Comparison of ENCODE assay signal across 2 cellular contexts in the genomic region with DNA sequence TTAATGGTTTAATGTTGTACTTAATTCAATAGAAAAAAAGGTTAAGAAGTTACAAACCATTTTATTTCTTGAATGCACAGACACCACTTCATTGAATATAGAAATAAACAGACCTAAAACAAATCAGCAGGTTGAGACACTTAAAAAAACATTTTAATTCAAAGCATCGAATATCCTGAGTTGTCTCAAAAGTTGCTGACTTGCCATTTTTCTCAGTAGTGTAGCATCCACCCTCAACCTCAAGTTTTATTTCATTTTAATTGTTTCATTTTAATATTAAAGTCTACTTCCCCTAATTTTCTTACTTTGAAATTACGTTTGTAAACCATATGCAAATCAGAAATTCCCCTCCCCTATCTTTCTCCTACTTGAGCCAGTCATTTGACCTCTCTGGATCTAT.
TF ChIP-seq lines count a peak whose summit lies in the region.

No MANE protein-coding gene starts in this region.

TF ChIP-seq in GM23338, 12 proteins besides CTCF, POLR2A, EP300 and RAD21 (continues in another document):
- no peak for TF ChIP-seq ZNF114 (CRISPR knock-in tag; IDR thresholded peaks at IDR 0.05)
- TF ChIP-seq, protein P1, sequence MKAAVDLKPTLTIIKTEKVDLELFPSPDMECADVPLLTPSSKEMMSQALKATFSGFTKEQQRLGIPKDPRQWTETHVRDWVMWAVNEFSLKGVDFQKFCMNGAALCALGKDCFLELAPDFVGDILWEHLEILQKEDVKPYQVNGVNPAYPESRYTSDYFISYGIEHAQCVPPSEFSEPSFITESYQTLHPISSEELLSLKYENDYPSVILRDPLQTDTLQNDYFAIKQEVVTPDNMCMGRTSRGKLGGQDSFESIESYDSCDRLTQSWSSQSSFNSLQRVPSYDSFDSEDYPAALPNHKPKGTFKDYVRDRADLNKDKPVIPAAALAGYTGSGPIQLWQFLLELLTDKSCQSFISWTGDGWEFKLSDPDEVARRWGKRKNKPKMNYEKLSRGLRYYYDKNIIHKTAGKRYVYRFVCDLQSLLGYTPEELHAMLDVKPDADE (IDR thresholded peaks at IDR 0.05), result no peak
- no peak for TF ChIP-seq POLR2AphosphoS5 (IDR thresholded peaks at IDR 0.05; ENCODE audit: low read depth)
- TF ChIP-seq EZH2 (IDR thresholded peaks at IDR 0.05; ENCODE audit: low read depth, unreplicated experiment), result no peak
- TF ChIP-seq STAT1 (IDR thresholded peaks at IDR 0.05; ENCODE audit: unreplicated experiment), result no peak
- TF ChIP-seq NANOG (IDR thresholded peaks at IDR 0.05; ENCODE audit: borderline replicate concordance), result no peak
- TF ChIP-seq, protein P2, sequence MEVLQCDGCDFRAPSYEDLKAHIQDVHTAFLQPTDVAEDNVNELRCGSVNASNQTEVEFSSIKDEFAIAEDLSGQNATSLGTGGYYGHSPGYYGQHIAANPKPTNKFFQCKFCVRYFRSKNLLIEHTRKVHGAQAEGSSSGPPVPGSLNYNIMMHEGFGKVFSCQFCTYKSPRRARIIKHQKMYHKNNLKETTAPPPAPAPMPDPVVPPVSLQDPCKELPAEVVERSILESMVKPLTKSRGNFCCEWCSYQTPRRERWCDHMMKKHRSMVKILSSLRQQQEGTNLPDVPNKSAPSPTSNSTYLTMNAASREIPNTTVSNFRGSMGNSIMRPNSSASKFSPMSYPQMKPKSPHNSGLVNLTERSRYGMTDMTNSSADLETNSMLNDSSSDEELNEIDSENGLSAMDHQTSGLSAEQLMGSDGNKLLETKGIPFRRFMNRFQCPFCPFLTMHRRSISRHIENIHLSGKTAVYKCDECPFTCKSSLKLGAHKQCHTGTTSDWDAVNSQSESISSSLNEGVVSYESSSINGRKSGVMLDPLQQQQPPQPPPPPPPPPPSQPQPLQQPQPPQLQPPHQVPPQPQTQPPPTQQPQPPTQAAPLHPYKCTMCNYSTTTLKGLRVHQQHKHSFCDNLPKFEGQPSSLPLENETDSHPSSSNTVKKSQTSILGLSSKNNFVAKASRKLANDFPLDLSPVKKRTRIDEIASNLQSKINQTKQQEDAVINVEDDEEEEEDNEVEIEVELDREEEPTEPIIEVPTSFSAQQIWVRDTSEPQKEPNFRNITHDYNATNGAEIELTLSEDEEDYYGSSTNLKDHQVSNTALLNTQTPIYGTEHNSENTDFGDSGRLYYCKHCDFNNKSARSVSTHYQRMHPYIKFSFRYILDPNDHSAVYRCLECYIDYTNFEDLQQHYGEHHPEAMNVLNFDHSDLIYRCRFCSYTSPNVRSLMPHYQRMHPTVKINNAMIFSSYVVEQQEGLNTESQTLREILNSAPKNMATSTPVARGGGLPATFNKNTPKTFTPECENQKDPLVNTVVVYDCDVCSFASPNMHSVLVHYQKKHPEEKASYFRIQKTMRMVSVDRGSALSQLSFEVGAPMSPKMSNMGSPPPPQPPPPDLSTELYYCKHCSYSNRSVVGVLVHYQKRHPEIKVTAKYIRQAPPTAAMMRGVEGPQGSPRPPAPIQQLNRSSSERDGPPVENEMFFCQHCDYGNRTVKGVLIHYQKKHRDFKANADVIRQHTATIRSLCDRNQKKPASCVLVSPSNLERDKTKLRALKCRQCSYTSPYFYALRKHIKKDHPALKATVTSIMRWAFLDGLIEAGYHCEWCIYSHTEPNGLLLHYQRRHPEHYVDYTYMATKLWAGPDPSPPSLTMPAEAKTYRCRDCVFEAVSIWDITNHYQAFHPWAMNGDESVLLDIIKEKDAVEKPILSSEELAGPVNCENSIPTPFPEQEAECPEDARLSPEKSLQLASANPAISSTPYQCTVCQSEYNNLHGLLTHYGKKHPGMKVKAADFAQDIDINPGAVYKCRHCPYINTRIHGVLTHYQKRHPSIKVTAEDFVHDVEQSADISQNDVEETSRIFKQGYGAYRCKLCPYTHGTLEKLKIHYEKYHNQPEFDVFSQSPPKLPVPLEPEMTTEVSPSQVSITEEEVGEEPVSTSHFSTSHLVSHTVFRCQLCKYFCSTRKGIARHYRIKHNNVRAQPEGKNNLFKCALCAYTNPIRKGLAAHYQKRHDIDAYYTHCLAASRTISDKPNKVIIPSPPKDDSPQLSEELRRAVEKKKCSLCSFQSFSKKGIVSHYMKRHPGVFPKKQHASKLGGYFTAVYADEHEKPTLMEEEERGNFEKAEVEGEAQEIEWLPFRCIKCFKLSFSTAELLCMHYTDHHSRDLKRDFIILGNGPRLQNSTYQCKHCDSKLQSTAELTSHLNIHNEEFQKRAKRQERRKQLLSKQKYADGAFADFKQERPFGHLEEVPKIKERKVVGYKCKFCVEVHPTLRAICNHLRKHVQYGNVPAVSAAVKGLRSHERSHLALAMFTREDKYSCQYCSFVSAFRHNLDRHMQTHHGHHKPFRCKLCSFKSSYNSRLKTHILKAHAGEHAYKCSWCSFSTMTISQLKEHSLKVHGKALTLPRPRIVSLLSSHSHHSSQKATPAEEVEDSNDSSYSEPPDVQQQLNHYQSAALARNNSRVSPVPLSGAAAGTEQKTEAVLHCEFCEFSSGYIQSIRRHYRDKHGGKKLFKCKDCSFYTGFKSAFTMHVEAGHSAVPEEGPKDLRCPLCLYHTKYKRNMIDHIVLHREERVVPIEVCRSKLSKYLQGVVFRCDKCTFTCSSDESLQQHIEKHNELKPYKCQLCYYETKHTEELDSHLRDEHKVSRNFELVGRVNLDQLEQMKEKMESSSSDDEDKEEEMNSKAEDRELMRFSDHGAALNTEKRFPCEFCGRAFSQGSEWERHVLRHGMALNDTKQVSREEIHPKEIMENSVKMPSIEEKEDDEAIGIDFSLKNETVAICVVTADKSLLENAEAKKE (CRISPR knock-in tag; IDR thresholded peaks at IDR 0.05), result no peak
- no peak for TF ChIP-seq EZH2phosphoT487 (IDR thresholded peaks at IDR 0.05; ENCODE audit: unreplicated experiment)
- TF ChIP-seq ZNF331 (CRISPR knock-in tag; IDR thresholded peaks at IDR 0.05; ENCODE audit: low read depth), result no peak
- TF ChIP-seq, protein P3, sequence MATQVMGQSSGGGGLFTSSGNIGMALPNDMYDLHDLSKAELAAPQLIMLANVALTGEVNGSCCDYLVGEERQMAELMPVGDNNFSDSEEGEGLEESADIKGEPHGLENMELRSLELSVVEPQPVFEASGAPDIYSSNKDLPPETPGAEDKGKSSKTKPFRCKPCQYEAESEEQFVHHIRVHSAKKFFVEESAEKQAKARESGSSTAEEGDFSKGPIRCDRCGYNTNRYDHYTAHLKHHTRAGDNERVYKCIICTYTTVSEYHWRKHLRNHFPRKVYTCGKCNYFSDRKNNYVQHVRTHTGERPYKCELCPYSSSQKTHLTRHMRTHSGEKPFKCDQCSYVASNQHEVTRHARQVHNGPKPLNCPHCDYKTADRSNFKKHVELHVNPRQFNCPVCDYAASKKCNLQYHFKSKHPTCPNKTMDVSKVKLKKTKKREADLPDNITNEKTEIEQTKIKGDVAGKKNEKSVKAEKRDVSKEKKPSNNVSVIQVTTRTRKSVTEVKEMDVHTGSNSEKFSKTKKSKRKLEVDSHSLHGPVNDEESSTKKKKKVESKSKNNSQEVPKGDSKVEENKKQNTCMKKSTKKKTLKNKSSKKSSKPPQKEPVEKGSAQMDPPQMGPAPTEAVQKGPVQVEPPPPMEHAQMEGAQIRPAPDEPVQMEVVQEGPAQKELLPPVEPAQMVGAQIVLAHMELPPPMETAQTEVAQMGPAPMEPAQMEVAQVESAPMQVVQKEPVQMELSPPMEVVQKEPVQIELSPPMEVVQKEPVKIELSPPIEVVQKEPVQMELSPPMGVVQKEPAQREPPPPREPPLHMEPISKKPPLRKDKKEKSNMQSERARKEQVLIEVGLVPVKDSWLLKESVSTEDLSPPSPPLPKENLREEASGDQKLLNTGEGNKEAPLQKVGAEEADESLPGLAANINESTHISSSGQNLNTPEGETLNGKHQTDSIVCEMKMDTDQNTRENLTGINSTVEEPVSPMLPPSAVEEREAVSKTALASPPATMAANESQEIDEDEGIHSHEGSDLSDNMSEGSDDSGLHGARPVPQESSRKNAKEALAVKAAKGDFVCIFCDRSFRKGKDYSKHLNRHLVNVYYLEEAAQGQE (IDR thresholded peaks at IDR 0.05; ENCODE audit: unreplicated experiment), result no peak

TF ChIP-seq in IMR-90, 13 proteins besides CTCF, POLR2A, EP300 and RAD21:
- TF ChIP-seq BHLHE40 (IDR thresholded peaks at IDR 0.05; ENCODE audit: low read depth, low read length) (no peak), MAFK (IDR thresholded peaks at IDR 0.05; ENCODE audit: low read depth, low read length) (peak; percentile 90), MXI1 (IDR thresholded peaks at IDR 0.05; ENCODE audit: borderline replicate concordance, low read depth, low read length) (no peak)
